Comparison of ENCODE assay signal across 24 cellular contexts in genomic region chr12:7008864-7009263, GRCh38. TPM values are rescaled to one million over a fixed set of nuclear protein-coding genes. Genes with fewer than 3 reads are reported as not detected.
"Had no signal": no experiment of that assay in that cellular context is flagged by ENCODE, and none has a peak within 500 bp of the region (broad histone marks: within the 10 kb centered on the region; RNA-seq: fewer than 3 reads in every experiment).

No MANE protein-coding gene starts in this region.

- H3K27ac ChIP-seq: ascending aorta, body of pancreas had no signal

- H3K9me3 ChIP-seq: ascending aorta, body of pancreas had no signal

- H3K27me3 ChIP-seq: ascending aorta, body of pancreas had no signal

- H3K4me3 ChIP-seq: ascending aorta, body of pancreas had no signal

- H3K4me1 ChIP-seq: ascending aorta had no signal

- H3K36me3 ChIP-seq: ascending aorta had no signal

- DNase-seq: activated CD4-positive, alpha-beta T cell treated with anti-CD3 and anti-CD28 coated beads for 48 hours; activated CD4-positive, alpha-beta T cell treated with anti-CD3 and anti-CD28 coated beads, Interleukin-2, amount 50 U/mL, for 48 hours; activated CD4-positive, CD25-positive, alpha-beta regulatory T cell treated with anti-CD3 and anti-CD28 coated beads, Interleukin-2, amount 50 U/mL, for 72 hours; activated CD8-positive, alpha-beta memory T cell treated with anti-CD3 and anti-CD28 coated beads, Interleukin-2, amount 10 ng/mL, durations not matched to agents 7 days and 5 days; activated effector memory CD4-positive, alpha-beta T cell treated with Interleukin-2 at 50 U/mL for 16 hours; activated naive CD4-positive, alpha-beta T cell; activated T-cell treated with anti-CD3 and anti-CD28 coated beads, Interleukin-2, amount 50 U/mL, for 24 hours; amniotic stem cell; body of pancreas; KG1; NCI-H1092; NCI-H1417; NCI-H1930; NCI-H2107; NCI-H345; NCI-H510A; NCI-H526 treated with DMSO at 0.1 percent for 48 hours; NCI-H82; SIG-M5; T-helper 17 cell; T-helper 9 cell had no signal

- ATAC-seq: activated CD8-positive, alpha-beta memory T cell treated with anti-CD3 and anti-CD28 coated beads, Interleukin-2, amount 10 ng/mL, durations not matched to agents 7 days and 5 days; body of pancreas; T-helper 17 cell; WTC11 had no signal

RNA-seq across cellular contexts. Expression of gene PTPN6, which starts 57.7 kb away (rescaled TPM):
- total RNA-seq: LHCN-M2 had no signal
